In the genomic region with DNA sequence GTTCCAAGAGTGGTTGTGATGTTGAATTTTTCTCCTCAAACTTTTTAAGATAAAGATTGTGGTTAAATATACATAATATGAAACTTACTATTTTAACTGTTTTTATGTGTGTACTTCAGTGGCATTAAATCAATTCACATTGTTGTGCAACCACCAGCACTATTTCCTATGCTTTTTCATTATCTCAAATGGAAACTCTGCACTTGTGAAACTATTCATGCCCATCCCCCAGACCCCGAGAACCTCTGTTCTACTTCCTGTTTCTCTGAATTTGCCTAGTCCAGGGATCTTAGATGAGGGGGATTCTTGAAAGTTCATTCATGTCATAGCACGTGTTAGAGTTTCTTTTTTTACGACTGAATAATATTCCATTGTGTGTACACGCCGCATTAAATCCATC, we compare ENCODE assay signal across 17 cellular contexts.
DNase-seq lines count a peak whose midpoint lies in the region; ATAC-seq and TF ChIP-seq lines count a peak whose summit lies in the region.
"Had no signal": no experiment of that assay in that cellular context is flagged by ENCODE, and none has a peak within 500 bp of the region (broad histone marks: within the 10 kb centered on the region; RNA-seq: fewer than 3 reads in every experiment).

No MANE protein-coding gene starts in this region.

- peaks cover 14% of the 10 kb centered on the region for H3K4me1 Mint-ChIP-seq in activated T-cell treated with anti-CD3 and anti-CD28 coated beads, Interleukin-2, amount 50 U/mL, for 72 hours (ENCODE audit: low read depth)
- peaks cover 32% of the 10 kb centered on the region for H3K4me1 Mint-ChIP-seq in activated T-cell treated with anti-CD3 and anti-CD28 coated beads, Interleukin-2, amount 50 U/mL, for 4 hours (ENCODE audit: low read depth)
- peaks cover 28% of the 10 kb centered on the region for H3K4me1 Mint-ChIP-seq in central memory CD8-positive, alpha-beta T cell
- H3K4me1 Mint-ChIP-seq in stimulated activated naive B cell treated with anti-CD40 and anti-IgM and Interleukin-4, amounts not matched to agents 10 μg/mL and 1 μg/mL and 100 μg/mL, for 72 hours, result peaks cover 8 to 19% of the 10 kb centered on the region in 2 donors
- H3K4me1 Mint-ChIP-seq: GM23338 had no signal

- intact Hi-C loops in heart right ventricle (cut with DNase I), result no loop called here

- H3K9me3 Mint-ChIP-seq in activated T-cell treated with anti-CD3 and anti-CD28 coated beads, Interleukin-2, amount 50 U/mL, for 72 hours, result no peaks in the 10 kb centered on the region
- H3K9me3 Mint-ChIP-seq in activated T-cell treated with anti-CD3 and anti-CD28 coated beads, Interleukin-2, amount 50 U/mL, for 4 hours, result no peaks in the 10 kb centered on the region
- no peaks in the 10 kb centered on the region for H3K9me3 Mint-ChIP-seq in central memory CD8-positive, alpha-beta T cell
- no peaks in the 10 kb centered on the region for H3K9me3 Mint-ChIP-seq in stimulated activated naive B cell treated with anti-CD40 and anti-IgM and Interleukin-4, amounts not matched to agents 10 μg/mL and 1 μg/mL and 100 μg/mL, for 72 hours
- H3K9me3 Mint-ChIP-seq: brain; GM23338; memory B cell; stimulated activated memory B cell treated with anti-CD40 and anti-IgM and Interleukin-4, amounts not matched to agents 10 μg/mL and 1 μg/mL and 100 μg/mL, for 72 hours had no signal

- 89 to 92% methylated on average over 5 of the region's 5 CpGs for WGBS in heart right ventricle, 2 donors

- DNase-seq in activated T-cell treated with anti-CD3 and anti-CD28 coated beads, Interleukin-2, amount 50 U/mL, for 72 hours, result no peak
- DNase-seq in activated T-cell treated with anti-CD3 and anti-CD28 coated beads, Interleukin-2, amount 50 U/mL, for 4 hours, result no peak
- DNase-seq in SK-N-MC (ENCODE audit: low read depth, low spot score) (peak; percentile 37), heart right ventricle (no peak)
- no peak for DNase-seq in central memory CD8-positive, alpha-beta T cell (ENCODE audit: low spot score in 2 of 2)
- no peak for DNase-seq in stimulated activated naive B cell treated with anti-CD40 and anti-IgM and Interleukin-4, amounts not matched to agents 10 μg/mL and 1 μg/mL and 100 μg/mL, for 72 hours
- DNase-seq: NCI-H1105, NCI-H446 treated with DMSO at 0.1 percent for 48 hours had no signal

- H3K27me3 ChIP-seq in heart right ventricle, result no peaks in the 10 kb centered on the region
- H3K27me3 ChIP-seq: neutrophil, right lobe of liver had no signal

- no peak for ATAC-seq in activated T-cell treated with anti-CD3 and anti-CD28 coated beads, Interleukin-2, amount 50 U/mL, for 72 hours (replicated peaks in 1 of 2)
- no peak for ATAC-seq in activated T-cell treated with anti-CD3 and anti-CD28 coated beads, Interleukin-2, amount 50 U/mL, for 4 hours
- ATAC-seq in central memory CD8-positive, alpha-beta T cell (replicated peaks; ENCODE audit: extremely low read depth, poor library complexity, severe bottlenecking), result no peak
- ATAC-seq in stimulated activated naive B cell treated with anti-CD40 and anti-IgM and Interleukin-4, amounts not matched to agents 10 μg/mL and 1 μg/mL and 100 μg/mL, for 72 hours (replicated peaks), result peak; percentile 27 to 48
- ATAC-seq in GM21381 (IDR thresholded peaks at IDR 0.05; ENCODE audit: unreplicated experiment) (no peak), heart right ventricle (no peak), GM18517 (IDR thresholded peaks at IDR 0.05; ENCODE audit: unreplicated experiment) (no peak)
- ATAC-seq: GM23338; Panc1; stimulated activated memory B cell treated with anti-CD40 and anti-IgM and Interleukin-4, amounts not matched to agents 10 μg/mL and 1 μg/mL and 100 μg/mL, for 72 hours had no signal

- H3K36me3 ChIP-seq in SK-N-MC (ENCODE audit: insufficient read depth, low read length) (no peaks in the 10 kb centered on the region; the same call in 1 of the 2 replicates), heart right ventricle (peaks cover 0 to 100% (median 55%) of the 10 kb centered on the region in 9 donors)

- H3K9me3 ChIP-seq in SK-N-MC (ENCODE audit: low read depth, low read length) (no peaks in the 10 kb centered on the region), heart right ventricle (no peaks in the 10 kb centered on the region)
- H3K9me3 ChIP-seq: neutrophil, right lobe of liver had no signal

- peaks cover 13 to 38% of the 10 kb centered on the region in 2 donors for H3K36me3 Mint-ChIP-seq in activated T-cell treated with anti-CD3 and anti-CD28 coated beads, Interleukin-2, amount 50 U/mL, for 72 hours (ENCODE audit: insufficient read depth in 2 of 2)
- H3K36me3 Mint-ChIP-seq in activated T-cell treated with anti-CD3 and anti-CD28 coated beads, Interleukin-2, amount 50 U/mL, for 4 hours (ENCODE audit: insufficient read depth), result peaks cover 54% of the 10 kb centered on the region
- H3K36me3 Mint-ChIP-seq in central memory CD8-positive, alpha-beta T cell (ENCODE audit: insufficient read depth), result peaks cover 69% of the 10 kb centered on the region
- H3K36me3 Mint-ChIP-seq in stimulated activated naive B cell treated with anti-CD40 and anti-IgM and Interleukin-4, amounts not matched to agents 10 μg/mL and 1 μg/mL and 100 μg/mL, for 72 hours, result peaks cover 65 to 79% of the 10 kb centered on the region in 2 donors

- H3K27ac ChIP-seq in SK-N-MC, result no peak overlapping the region
- H3K27ac ChIP-seq in heart right ventricle, result no peak overlapping the region
- H3K27ac ChIP-seq: neutrophil, right lobe of liver had no signal

- H3K4me3 Mint-ChIP-seq in activated T-cell treated with anti-CD3 and anti-CD28 coated beads, Interleukin-2, amount 50 U/mL, for 72 hours, result no peak overlapping the region
- H3K4me3 Mint-ChIP-seq in activated T-cell treated with anti-CD3 and anti-CD28 coated beads, Interleukin-2, amount 50 U/mL, for 4 hours, result no peak overlapping the region
- no peak overlapping the region for H3K4me3 Mint-ChIP-seq in central memory CD8-positive, alpha-beta T cell
- no peak overlapping the region for H3K4me3 Mint-ChIP-seq in stimulated activated naive B cell treated with anti-CD40 and anti-IgM and Interleukin-4, amounts not matched to agents 10 μg/mL and 1 μg/mL and 100 μg/mL, for 72 hours
- H3K4me3 Mint-ChIP-seq: GM23338; memory B cell; stimulated activated memory B cell treated with anti-CD40 and anti-IgM and Interleukin-4, amounts not matched to agents 10 μg/mL and 1 μg/mL and 100 μg/mL, for 72 hours had no signal

- no peak for TF ChIP-seq CTCF in heart right ventricle (IDR thresholded peaks at IDR 0.05)

- H3K27me3 Mint-ChIP-seq in activated T-cell treated with anti-CD3 and anti-CD28 coated beads, Interleukin-2, amount 50 U/mL, for 72 hours (ENCODE audit: low read depth), result no peaks in the 10 kb centered on the region
- H3K27me3 Mint-ChIP-seq in activated T-cell treated with anti-CD3 and anti-CD28 coated beads, Interleukin-2, amount 50 U/mL, for 4 hours (ENCODE audit: low read depth), result no peaks in the 10 kb centered on the region
- no peaks in the 10 kb centered on the region for H3K27me3 Mint-ChIP-seq in central memory CD8-positive, alpha-beta T cell
- H3K27me3 Mint-ChIP-seq in stimulated activated naive B cell treated with anti-CD40 and anti-IgM and Interleukin-4, amounts not matched to agents 10 μg/mL and 1 μg/mL and 100 μg/mL, for 72 hours, result no peaks in the 10 kb centered on the region
- H3K27me3 Mint-ChIP-seq: brain; memory B cell; stimulated activated memory B cell treated with anti-CD40 and anti-IgM and Interleukin-4, amounts not matched to agents 10 μg/mL and 1 μg/mL and 100 μg/mL, for 72 hours had no signal

- peak overlapping the region; percentile 34 for H3K27ac Mint-ChIP-seq in activated T-cell treated with anti-CD3 and anti-CD28 coated beads, Interleukin-2, amount 50 U/mL, for 72 hours
- peak overlapping the region; percentile 47 for H3K27ac Mint-ChIP-seq in central memory CD8-positive, alpha-beta T cell (ENCODE audit: low read depth)
- no peak overlapping the region for H3K27ac Mint-ChIP-seq in stimulated activated naive B cell treated with anti-CD40 and anti-IgM and Interleukin-4, amounts not matched to agents 10 μg/mL and 1 μg/mL and 100 μg/mL, for 72 hours

- peaks cover 0 to 16% (median 6%) of the 10 kb centered on the region in 9 donors for H3K4me1 ChIP-seq in heart right ventricle
- H3K4me1 ChIP-seq: right lobe of liver had no signal

- no peak overlapping the region for H3K9ac ChIP-seq in SK-N-MC (ENCODE audit: insufficient read length)

- H3K4me3 ChIP-seq in SK-N-MC (no peak overlapping the region), heart right ventricle (no peak overlapping the region)
- H3K4me3 ChIP-seq: GM23338, right lobe of liver had no signal

Comparison
In these comparisons a context has a peak if more than half of its experiments do, and no peak if none do; other contexts are left out.
1. ATAC-seq: peak in stimulated activated naive B cell treated with anti-CD40 and anti-IgM and Interleukin-4, amounts not matched to agents 10 μg/mL and 1 μg/mL and 100 μg/mL, for 72 hours (2 of 2); none in activated T-cell treated with anti-CD3 and anti-CD28 coated beads, Interleukin-2, amount 50 U/mL, for 72 hours (0 of 2), activated T-cell treated with anti-CD3 and anti-CD28 coated beads, Interleukin-2, amount 50 U/mL, for 4 hours (0 of 2), central memory CD8-positive, alpha-beta T cell (single experiment), GM21381 (single experiment), heart right ventricle (0 of 8) and GM18517 (single experiment).